ENCODE assay signal across 15 cellular contexts in genomic region chr1:1300352-1300739, GRCh38. TPM values are rescaled to one million over a fixed set of nuclear protein-coding genes. Genes with fewer than 3 reads are reported as not detected.
"Had no signal": no experiment of that assay in that cellular context is flagged by ENCODE, and none has a peak within 500 bp of the region (broad histone marks: within the 10 kb centered on the region; RNA-seq: fewer than 3 reads in every experiment).

No MANE protein-coding gene starts in this region.

- H3K36me3 Mint-ChIP-seq: activated naive CD8-positive, alpha-beta T cell treated with anti-CD3 and anti-CD28 coated beads for 36 hours; memory B cell; naive thymus-derived CD4-positive, alpha-beta T cell; stimulated activated effector memory CD8-positive, alpha-beta T cell treated with anti-CD3 and anti-CD28 coated beads, Interleukin-12 subunit alpha, Interleukin-12 subunit beta, amount 100 ng/mL, for 72 hours; WTC11 had no signal

- H3K9me3 Mint-ChIP-seq: activated naive CD8-positive, alpha-beta T cell treated with anti-CD3 and anti-CD28 coated beads for 36 hours; activated T-helper 1 cell treated with anti-CD3 and anti-CD28 coated beads, Interleukin-12 subunit alpha, Interleukin-12 subunit beta, Interleukin-2, Interleukin-4 antibody, amounts not matched to agents 30 ng/mL and 10 ng/mL and 1 ng/mL, durations not matched to agents 14 hours and 24 hours and 36 hours; memory B cell; naive thymus-derived CD4-positive, alpha-beta T cell; stimulated activated effector memory CD8-positive, alpha-beta T cell treated with anti-CD3 and anti-CD28 coated beads, Interleukin-12 subunit alpha, Interleukin-12 subunit beta, amount 100 ng/mL, for 72 hours; WTC11 had no signal

- H3K27ac ChIP-seq: transverse colon had no signal

- ATAC-seq: esophagus mucosa had no signal

- H3K4me3 ChIP-seq: mucosa of descending colon, transverse colon had no signal

- H3K27ac Mint-ChIP-seq: activated naive CD8-positive, alpha-beta T cell treated with anti-CD3 and anti-CD28 coated beads for 36 hours; activated T-helper 1 cell treated with anti-CD3 and anti-CD28 coated beads, Interleukin-12 subunit alpha, Interleukin-12 subunit beta, Interleukin-2, Interleukin-4 antibody, amounts not matched to agents 30 ng/mL and 10 ng/mL and 1 ng/mL, durations not matched to agents 14 hours and 24 hours and 36 hours; memory B cell; naive thymus-derived CD4-positive, alpha-beta T cell; stimulated activated effector memory CD8-positive, alpha-beta T cell treated with anti-CD3 and anti-CD28 coated beads, Interleukin-12 subunit alpha, Interleukin-12 subunit beta, amount 100 ng/mL, for 72 hours; WTC11 had no signal

- H3K27me3 Mint-ChIP-seq: activated naive CD8-positive, alpha-beta T cell treated with anti-CD3 and anti-CD28 coated beads for 36 hours; memory B cell; naive thymus-derived CD4-positive, alpha-beta T cell had no signal

- H3K4me3 Mint-ChIP-seq: activated naive CD8-positive, alpha-beta T cell treated with anti-CD3 and anti-CD28 coated beads for 36 hours; activated T-helper 1 cell treated with anti-CD3 and anti-CD28 coated beads, Interleukin-12 subunit alpha, Interleukin-12 subunit beta, Interleukin-2, Interleukin-4 antibody, amounts not matched to agents 30 ng/mL and 10 ng/mL and 1 ng/mL, durations not matched to agents 14 hours and 24 hours and 36 hours; memory B cell; naive thymus-derived CD4-positive, alpha-beta T cell; stimulated activated effector memory CD8-positive, alpha-beta T cell treated with anti-CD3 and anti-CD28 coated beads, Interleukin-12 subunit alpha, Interleukin-12 subunit beta, amount 100 ng/mL, for 72 hours; WTC11 had no signal

- H3K27me3 ChIP-seq: transverse colon had no signal

- H3K9me3 ChIP-seq: mucosa of descending colon, transverse colon had no signal

- H3K36me3 ChIP-seq: transverse colon had no signal

- DNase-seq: activated CD4-positive, alpha-beta T cell treated with anti-CD3 and anti-CD28 coated beads for 4 hours; activated CD8-positive, alpha-beta memory T cell treated with anti-CD3 and anti-CD28 coated beads for 24 hours; anterior cingulate cortex; islet precursor cell; mucosa of descending colon; retina; T-helper 2 cell; transverse colon had no signal

RNA-seq across cellular contexts. Expression of gene SCNN1D, which starts 20.1 kb away (rescaled TPM):
- polyA plus RNA-seq: naive thymus-derived CD4-positive, alpha-beta T cell had no signal
